In the genomic region with DNA sequence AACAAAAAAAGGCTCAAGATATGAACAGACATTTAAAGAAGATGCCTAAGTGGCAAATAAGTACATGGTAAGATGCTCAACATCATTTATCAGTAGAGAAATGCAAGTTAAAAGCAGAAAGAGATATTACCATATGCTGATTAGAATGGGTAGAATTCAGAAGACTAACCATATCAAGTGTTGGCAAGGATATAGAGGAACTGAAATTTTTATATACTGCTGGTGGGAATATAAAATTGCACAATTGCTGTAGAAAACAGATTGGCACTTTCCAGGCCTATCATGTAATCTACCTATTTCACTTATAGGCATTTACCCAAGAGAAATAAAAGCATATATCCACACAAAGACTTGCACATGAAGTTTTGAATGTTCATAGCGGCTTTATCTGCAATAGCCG, we compare ENCODE assay signal across 39 cellular contexts. TPM values are rescaled to one million over a fixed set of nuclear protein-coding genes. Genes with fewer than 3 reads are reported as not detected.
"Had no signal": no experiment of that assay in that cellular context is flagged by ENCODE, and none has a peak within 500 bp of the region (broad histone marks: within the 10 kb centered on the region; RNA-seq: fewer than 3 reads in every experiment).

No MANE protein-coding gene starts in this region.

- H3K4me3 ChIP-seq: MG63 had no signal

- H3K27me3 ChIP-seq: MG63 had no signal

- DNase-seq: Karpas-422, Kasumi-1, MG63, MM.1S, MV-4-11, NCI-H1048, NCI-H1092, NCI-H1092 treated with DMSO at 0.1 percent for 48 hours, NCI-H1105, NCI-H1105 treated with DMSO at 0.1 percent for 48 hours, NCI-H1417, NCI-H1417 treated with DMSO at 0.1 percent for 48 hours, NCI-H1436, NCI-H1436 treated with DMSO at 0.1 percent for 48 hours, NCI-H146, NCI-H1694, NCI-H1694 treated with DMSO at 0.1 percent for 48 hours, NCI-H187, NCI-H187 treated with DMSO at 0.1 percent for 48 hours, NCI-H1930, NCI-H2029, NCI-H2029 treated with DMSO at 0.1 percent for 48 hours, NCI-H2081, NCI-H2081 treated with DMSO at 0.1 percent for 48 hours, NCI-H2107, NCI-H2171, NCI-H2171 treated with DMSO at 0.1 percent for 48 hours, NCI-H2227 treated with DMSO at 0.1 percent for 48 hours, NCI-H226, NCI-H345, NCI-H446, NCI-H446 treated with DMSO at 0.1 percent for 48 hours, NCI-H510A, NCI-H510A treated with DMSO at 0.1 percent for 48 hours, NCI-H524 had no signal

- H3K36me3 ChIP-seq: MG63 had no signal

RNA-seq across cellular contexts. Expression of a gene that starts 17.1 kb away (rescaled TPM):
- total RNA-seq: LHCN-M2, M059J, MCF 10A, NCI-H460 had no signal
